In the genomic region with DNA sequence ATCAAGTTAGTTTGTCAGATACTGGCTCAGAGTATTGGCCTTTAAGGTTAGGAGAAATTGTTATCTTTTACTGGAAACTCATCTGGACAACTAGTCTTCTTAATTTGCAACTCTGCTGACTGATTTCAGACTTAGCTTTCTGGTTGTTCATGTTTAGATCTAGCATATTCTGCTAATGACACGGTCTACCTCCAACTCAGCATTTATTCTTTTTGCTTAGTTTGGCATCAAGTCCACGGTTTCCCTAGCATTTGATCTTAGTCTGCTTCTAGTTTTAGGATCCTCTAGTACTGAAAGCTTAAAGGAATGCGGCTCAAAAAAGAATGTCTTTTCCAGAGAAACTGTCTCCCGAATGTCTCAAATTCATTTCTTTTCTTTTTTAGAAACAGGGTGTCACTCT, we compare ENCODE assay signal across 22 cellular contexts.
"Had no signal": no experiment of that assay in that cellular context is flagged by ENCODE, and none has a peak within 500 bp of the region (broad histone marks: within the 10 kb centered on the region; RNA-seq: fewer than 3 reads in every experiment).

No MANE protein-coding gene starts in this region.

- H3K36me3 Mint-ChIP-seq: natural killer cell, WTC11 had no signal

- H3K27ac ChIP-seq: gastrocnemius medialis, left ventricle myocardium inferior, spleen, stomach, upper lobe of left lung had no signal

- H3K27me3 ChIP-seq: gastrocnemius medialis, sigmoid colon, spleen, stomach, upper lobe of left lung had no signal

- FAIRE-seq: bronchial epithelial cell had no signal

- H3K27me3 Mint-ChIP-seq: activated CD8-positive, alpha-beta memory T cell treated with anti-CD3 and anti-CD28 coated beads, Interleukin-2, amount 10 ng/mL, durations not matched to agents 7 days and 5 days; activated naive CD4-positive, alpha-beta T cell treated with anti-CD3 and anti-CD28 coated beads, Interleukin-2, amount 50 U/mL, for 24 hours had no signal

- H3K9me3 ChIP-seq: gastrocnemius medialis, left ventricle myocardium inferior, sigmoid colon, spleen, stomach, upper lobe of left lung had no signal

- H3K36me3 ChIP-seq: gastrocnemius medialis, left ventricle myocardium inferior, sigmoid colon, upper lobe of left lung had no signal

- H3K4me1 Mint-ChIP-seq: natural killer cell, WTC11 had no signal

- ATAC-seq: activated CD8-positive, alpha-beta memory T cell treated with anti-CD3 and anti-CD28 coated beads, Interleukin-2, amount 10 ng/mL, durations not matched to agents 7 days and 5 days; gastrocnemius medialis; natural killer cell; WTC11 had no signal

- H3K9me3 Mint-ChIP-seq: activated naive CD4-positive, alpha-beta T cell treated with anti-CD3 and anti-CD28 coated beads, Interleukin-2, amount 50 U/mL, for 24 hours; natural killer cell; WTC11 had no signal

- DNase-seq: activated CD4-positive, alpha-beta T cell treated with anti-CD3 and anti-CD28 coated beads, Interleukin-2, amount 50 U/mL, for 48 hours; activated CD8-positive, alpha-beta memory T cell treated with anti-CD3 and anti-CD28 coated beads, Interleukin-2, amount 10 ng/mL, durations not matched to agents 7 days and 5 days; activated gamma-delta T cell treated with Interleukin-2 at 50 U/mL for 16 hours; activated T-cell treated with anti-CD3 and anti-CD28 coated beads for 4 hours; cerebellar nuclear complex; dermis blood vessel endothelial cell; effector CD8-positive, alpha-beta T cell; erythroblast; gastrocnemius medialis; hippocampal formation; left ventricle myocardium inferior; midbrain; natural killer cell; sigmoid colon; spleen; stimulated activated CD4-positive, alpha-beta T cell treated with anti-CD3 and anti-CD28 coated beads, Interleukin-4, amount 100 ng/mL, for 4 hours; stomach; T1000; upper lobe of left lung had no signal

- H3K4me3 ChIP-seq: gastrocnemius medialis, left ventricle myocardium inferior, sigmoid colon, spleen, stomach, upper lobe of left lung had no signal

- H3K4me3 Mint-ChIP-seq: activated CD8-positive, alpha-beta memory T cell treated with anti-CD3 and anti-CD28 coated beads, Interleukin-2, amount 10 ng/mL, durations not matched to agents 7 days and 5 days; activated naive CD4-positive, alpha-beta T cell treated with anti-CD3 and anti-CD28 coated beads, Interleukin-2, amount 50 U/mL, for 24 hours; natural killer cell; WTC11 had no signal

- H3K27ac Mint-ChIP-seq: activated CD8-positive, alpha-beta memory T cell treated with anti-CD3 and anti-CD28 coated beads, Interleukin-2, amount 10 ng/mL, durations not matched to agents 7 days and 5 days; activated naive CD4-positive, alpha-beta T cell treated with anti-CD3 and anti-CD28 coated beads, Interleukin-2, amount 50 U/mL, for 24 hours; natural killer cell; WTC11 had no signal
